In genomic region chr2:225097035-225097434, GRCh38 we compare ENCODE assay signal across 22 cellular contexts. TPM values are rescaled to one million over a fixed set of nuclear protein-coding genes. Genes with fewer than 3 reads are reported as not detected.
DNase-seq lines count a peak whose midpoint lies in the region; ATAC-seq and TF ChIP-seq lines count a peak whose summit lies in the region.
"Had no signal": no experiment of that assay in that cellular context is flagged by ENCODE, and none has a peak within 500 bp of the region (broad histone marks: within the 10 kb centered on the region; RNA-seq: fewer than 3 reads in every experiment).

No MANE protein-coding gene starts in this region.

- H4K5ac ChIP-seq in IMR-90 (ENCODE audit: low read depth, low read length): no peak overlapping the region

- H3K79me1 ChIP-seq in IMR-90 (ENCODE audit: low read depth in 1 of 2, low read length in 2 of 2): no peaks in the 10 kb centered on the region

- no peak overlapping the region for H3K27ac ChIP-seq in IMR-90 (ENCODE audit: insufficient read depth, low read length)
- H3K27ac ChIP-seq: BLaER1 treated with 17β-estradiol and CSF1 and Interleukin-3, amounts not matched to agents 10 nM and 100 nM; KMS-11; SJCRH30 had no signal

- no peak overlapping the region for H2AFZ ChIP-seq in IMR-90 (replicated peaks; ENCODE audit: low read length, poor library complexity)

- TF ChIP-seq CTCF in AG09319 (IDR thresholded peaks at IDR 0.05; ENCODE audit: low read depth, low read length) (no peak), IMR-90 (conservative IDR thresholded peaks at IDR 0.05; ENCODE audit: low read depth, low read length) (no peak), foreskin fibroblast (IDR thresholded peaks at IDR 0.05; ENCODE audit: low read depth, low read length) (no peak)

- no peak overlapping the region for H3K23ac ChIP-seq in IMR-90 (ENCODE audit: low read depth, low read length)

- intact Hi-C loops in IMR-90 (cut with micrococcal nuclease): no loop called here

- no peaks in the 10 kb centered on the region for H3K9me3 ChIP-seq in IMR-90 (ENCODE audit: control insufficient read depth, insufficient read depth, low read length)
- H3K9me3 ChIP-seq: Caco-2, SJCRH30 had no signal

- H3K9ac ChIP-seq in IMR-90 (ENCODE audit: low read depth, low read length): no peak overlapping the region
- H3K9ac ChIP-seq: BLaER1 treated with 17β-estradiol and CSF1 and Interleukin-3, amounts not matched to agents 10 nM and 100 nM; KMS-11 had no signal

- DNase-seq in AG09319 (ENCODE audit: extremely low read depth, low read depth) (peak; percentile 72), IMR-90 (peak; percentile 87), fibroblast of gingiva (ENCODE audit: low read depth) (peak; percentile 74), foreskin fibroblast (peak; percentile 70 to 83), retina (no peak), NCI-H1417 treated with DMSO at 0.1 percent for 48 hours (lab: John Stamatoyannopoulos, UW) (no peak), UCSD-AML1 (lab: John Stamatoyannopoulos, UW; ENCODE audit: unreplicated experiment) (no peak)
- DNase-seq: Caco-2; CD4-positive, alpha-beta memory T cell; DND-41; H9; NCI-H1105 treated with DMSO at 0.1 percent for 48 hours; NCI-H1694; NCI-H2081 treated with DMSO at 0.1 percent for 48 hours; NCI-H2171 treated with DMSO at 0.1 percent for 48 hours; NCI-H526; OCI-M1; SJCRH30; SW 1271 had no signal

- no peaks in the 10 kb centered on the region for H3K36me3 ChIP-seq in IMR-90 (ENCODE audit: control insufficient read depth, insufficient read depth, low read length)
- H3K36me3 ChIP-seq: BLaER1 treated with 17β-estradiol and CSF1 and Interleukin-3, amounts not matched to agents 10 nM and 100 nM; SJCRH30 had no signal

- no peaks in the 10 kb centered on the region for H4K20me1 ChIP-seq in IMR-90 (ENCODE audit: insufficient read depth, low read length)
- H4K20me1 ChIP-seq: BLaER1 treated with 17β-estradiol and CSF1 and Interleukin-3, amounts not matched to agents 10 nM and 100 nM had no signal

- in situ Hi-C loops in IMR-90 (cut with MboI; ENCODE audit: low sequenced_read_pairs): no loop called here

- H2BK120ac ChIP-seq in IMR-90 (ENCODE audit: low read depth, low read length): no peak overlapping the region

- peaks cover 2% of the 10 kb centered on the region for H3K4me1 ChIP-seq in IMR-90 (ENCODE audit: control insufficient read depth, insufficient read depth, low read length)
- H3K4me1 ChIP-seq: Caco-2, SJCRH30 had no signal

- no peak overlapping the region; a peak in 1 of 4 replicates for H4K8ac ChIP-seq in IMR-90 (ENCODE audit: low read depth in 2 of 2, low read length in 2 of 2)

- no peak for TF ChIP-seq POLR2A in IMR-90 (IDR thresholded peaks at IDR 0.05; ENCODE audit: low read depth, low read length)

- no peak overlapping the region for H4K91ac ChIP-seq in IMR-90 (ENCODE audit: insufficient read depth, low read depth, low read length)

- dilution Hi-C loops in IMR-90 (cut with HindIII; ENCODE audit: low sequenced_read_pairs, unreplicated experiment): no loop called here

- H3K4ac ChIP-seq in IMR-90 (ENCODE audit: low read depth, low read length): no peak overlapping the region

- WGBS in IMR-90 (ENCODE audit: extremely low coverage in 2 of 2, insufficient read length in 1 of 2), 2 experiments: no CpG with 5 or more reads among the region's 1 CpG

- H2AK9ac ChIP-seq in IMR-90 (replicated peaks; ENCODE audit: low read depth, low read length, poor library complexity): no peak overlapping the region

- no peaks in the 10 kb centered on the region for H3K9me1 ChIP-seq in IMR-90 (ENCODE audit: insufficient read depth, low read length)

- no peak for TF ChIP-seq RAD21 in IMR-90 (IDR thresholded peaks at IDR 0.05; ENCODE audit: low read length)

- H2BK15ac ChIP-seq in IMR-90 (ENCODE audit: low read depth, low read length): no peak overlapping the region

- POLR2A ChIA-PET in IMR-90 (lab: Charles Lee; ENCODE audit: unreplicated experiment): interaction anchor here (0.6 kb wide), 1 partner anchor 414 kb away, joined by 3 read pairs; no protein-coding TSS in a partner anchor

- H3K18ac ChIP-seq in IMR-90 (ENCODE audit: low read depth, low read length): no peak overlapping the region

- peak; percentile 59 for ATAC-seq in IMR-90 (ENCODE audit: low read depth)

- no peak overlapping the region for H3K14ac ChIP-seq in IMR-90 (replicated peaks; ENCODE audit: low read depth, low read length)

- peak overlapping the region; percentile 26; the same call in 1 of the 2 replicates for H3K4me2 ChIP-seq in IMR-90 (ENCODE audit: low read depth, low read length)
- H3K4me2 ChIP-seq: BLaER1 treated with 17β-estradiol and CSF1 and Interleukin-3, amounts not matched to agents 10 nM and 100 nM; KMS-11 had no signal

- no TSS peak for BruUV-seq in IMR-90 (replicated peaks; lab: Mats Ljungman, UMichigan)

- no peak overlapping the region for H2AK5ac ChIP-seq in IMR-90 (ENCODE audit: low read depth, low read length)

- H2BK20ac ChIP-seq in IMR-90 (ENCODE audit: low read depth, low read length): no peak overlapping the region

- CTCF ChIA-PET in IMR-90 (lab: Yijun Ruan, JAX): no interaction called here

- H3K4me3 ChIP-seq in IMR-90 (ENCODE audit: insufficient read depth, low read depth, low read length): no peak overlapping the region
- no peak overlapping the region for H3K4me3 ChIP-seq in foreskin fibroblast (ENCODE audit: low read depth in 1 of 2, low read length in 2 of 2)
- H3K4me3 ChIP-seq: BLaER1 treated with 17β-estradiol and CSF1 and Interleukin-3, amounts not matched to agents 10 nM and 100 nM; SJCRH30 had no signal

- no peaks in the 10 kb centered on the region for H3K27me3 ChIP-seq in IMR-90 (ENCODE audit: control insufficient read depth, insufficient read depth, low read length)
- H3K27me3 ChIP-seq: BLaER1 treated with 17β-estradiol and CSF1 and Interleukin-3, amounts not matched to agents 10 nM and 100 nM; SJCRH30 had no signal

- H3K56ac ChIP-seq in IMR-90 (ENCODE audit: extremely low read depth, insufficient read depth, low read length): no peak overlapping the region

- H2BK5ac ChIP-seq in IMR-90 (ENCODE audit: low read depth, low read length, poor library complexity, severe bottlenecking): peak overlapping the region; percentile 80

TF ChIP-seq in IMR-90, 13 proteins besides CTCF, POLR2A, EP300 and RAD21:
- TF ChIP-seq CEBPB (IDR thresholded peaks at IDR 0.05; ENCODE audit: low read depth, low read length) (no peak), FOS (IDR thresholded peaks at IDR 0.05; ENCODE audit: low read depth, low read length) (no peak), USF2 (IDR thresholded peaks at IDR 0.05; ENCODE audit: low read depth, low read length) (no peak), ELK1 (IDR thresholded peaks at IDR 0.05; ENCODE audit: borderline replicate concordance, low read depth, low read length) (no peak), RFX5 (IDR thresholded peaks at IDR 0.05; ENCODE audit: low read depth, low read length) (no peak), SMC3 (IDR thresholded peaks at IDR 0.05; ENCODE audit: low read depth, low read length) (no peak)

RNA-seq across cellular contexts. Expression of gene DOCK10, which starts 54.8 kb away (rescaled TPM):
- 63.6 and 75.3 TPM in 2 replicates for total RNA-seq in IMR-90 (2012; rRNA removed)
- polyA plus RNA-seq in IMR-90 (2012; rRNA removed): 46.7 and 58.6 TPM in 2 replicates
- 15.4 and 38.0 TPM in 2 replicates for polyA plus RNA-seq in IMR-90 (2012; cell fraction: cytosol; rRNA removed)
- polyA plus RNA-seq in IMR-90 (2012; cell fraction: nucleus; rRNA removed; ENCODE audit: low replicate concordance): 38.5 and 130 TPM in 2 replicates
- total RNA-seq: Caco-2, G401 had no signal

Comparison
In these comparisons a context has a peak if more than half of its experiments do, and no peak if none do; other contexts are left out.
1. DNase-seq: peak in AG09319 (single experiment), IMR-90 (single experiment), fibroblast of gingiva (single experiment) and foreskin fibroblast (2 of 2); none in retina (single experiment), NCI-H1417 treated with DMSO at 0.1 percent for 48 hours (single experiment) and UCSD-AML1 (single experiment).